27 cellular contexts compared by ENCODE assay signal in genomic region chr14:103875010-103875409, GRCh38. TPM values are rescaled to one million over a fixed set of nuclear protein-coding genes. Genes with fewer than 3 reads are reported as not detected.
"Had no signal": no experiment of that assay in that cellular context is flagged by ENCODE, and none has a peak within 500 bp of the region (broad histone marks: within the 10 kb centered on the region; RNA-seq: fewer than 3 reads in every experiment).

No MANE protein-coding gene starts in this region.

- H3K27ac ChIP-seq: ovary, right lobe of liver, thoracic aorta, vagina had no signal

- H3K4me3 ChIP-seq: ovary, right lobe of liver, thoracic aorta, vagina had no signal

- H3K27me3 ChIP-seq: ovary, right lobe of liver, vagina had no signal

- H3K9me3 Mint-ChIP-seq: activated B cell treated with CpG ODN at 0.5 μM for 24 hours; activated T-cell treated with anti-CD3 and anti-CD28 coated beads, Interleukin-2, amount 50 U/mL, for 4 hours; activated T-helper 17 cell treated with anti-CD3 and anti-CD28 coated beads, Interleukin-2, amount 50 U/mL, for 72 hours; immature natural killer cell; nephron; stimulated activated naive CD8-positive, alpha-beta T cell treated with anti-CD3 and anti-CD28 coated beads, Interleukin-15, Interleukin-2, amounts not matched to agents 100 ng/mL and 50 ng/mL, for 24 hours had no signal

- DNase-seq: activated B cell treated with CpG ODN at 0.5 μM for 24 hours; activated CD4-positive, alpha-beta T cell treated with anti-CD3 and anti-CD28 coated beads, Interleukin-2, amount 50 U/mL, for 1 hour; activated CD8-positive, alpha-beta T cell treated with anti-CD3 and anti-CD28 coated beads for 36 hours; activated gamma-delta T cell treated with Interleukin-2 at 50 U/mL for 16 hours; activated T-cell treated with anti-CD3 and anti-CD28 coated beads, Interleukin-2, amount 50 U/mL, for 4 hours; amygdala; central memory CD4-positive, alpha-beta T cell; foreskin fibroblast; head of caudate nucleus; hypothalamus; immature natural killer cell; kidney; left colon; mammary epithelial cell; ovary; right lobe of liver; stimulated activated CD4-positive, alpha-beta T cell treated with anti-CD3 and anti-CD28 coated beads, Interleukin-12 subunit alpha, Interleukin-12 subunit beta, amount 100 ng/mL, for 4 hours; stimulated activated CD4-positive, alpha-beta T cell treated with anti-CD3 and anti-CD28 coated beads, Interleukin-4, amount 100 ng/mL, for 1 hour; trophoblast cell had no signal

- H3K9me3 ChIP-seq: ovary, right lobe of liver, thoracic aorta, vagina had no signal

- H3K4me3 Mint-ChIP-seq: activated B cell treated with CpG ODN at 0.5 μM for 24 hours; activated CD8-positive, alpha-beta T cell treated with anti-CD3 and anti-CD28 coated beads for 36 hours; activated T-cell treated with anti-CD3 and anti-CD28 coated beads, Interleukin-2, amount 50 U/mL, for 4 hours; nephron; stimulated activated naive CD8-positive, alpha-beta T cell treated with anti-CD3 and anti-CD28 coated beads, Interleukin-15, Interleukin-2, amounts not matched to agents 100 ng/mL and 50 ng/mL, for 24 hours had no signal

- H3K27ac Mint-ChIP-seq: activated B cell treated with CpG ODN at 0.5 μM for 24 hours; activated CD8-positive, alpha-beta T cell treated with anti-CD3 and anti-CD28 coated beads for 36 hours; activated T-helper 17 cell treated with anti-CD3 and anti-CD28 coated beads, Interleukin-2, amount 50 U/mL, for 72 hours; nephron; progenitor cell of endocrine pancreas; stimulated activated naive CD8-positive, alpha-beta T cell treated with anti-CD3 and anti-CD28 coated beads, Interleukin-15, Interleukin-2, amounts not matched to agents 100 ng/mL and 50 ng/mL, for 24 hours had no signal

- H3K36me3 Mint-ChIP-seq: immature natural killer cell had no signal

- H3K27me3 Mint-ChIP-seq: activated B cell treated with CpG ODN at 0.5 μM for 24 hours; activated CD8-positive, alpha-beta T cell treated with anti-CD3 and anti-CD28 coated beads for 36 hours; activated T-helper 17 cell treated with anti-CD3 and anti-CD28 coated beads, Interleukin-2, amount 50 U/mL, for 72 hours; progenitor cell of endocrine pancreas; stimulated activated naive CD8-positive, alpha-beta T cell treated with anti-CD3 and anti-CD28 coated beads, Interleukin-15, Interleukin-2, amounts not matched to agents 100 ng/mL and 50 ng/mL, for 24 hours had no signal

- FAIRE-seq: kidney had no signal

- H3K36me3 ChIP-seq: ovary, right lobe of liver, thoracic aorta, vagina had no signal

- ATAC-seq: activated CD8-positive, alpha-beta T cell treated with anti-CD3 and anti-CD28 coated beads for 36 hours; activated T-cell treated with anti-CD3 and anti-CD28 coated beads, Interleukin-2, amount 50 U/mL, for 4 hours; activated T-helper 17 cell treated with anti-CD3 and anti-CD28 coated beads, Interleukin-2, amount 50 U/mL, for 72 hours; esophagus mucosa; left colon; right lobe of liver had no signal

RNA-seq across cellular contexts. Expression of gene TDRD9, which starts 53.2 kb away (rescaled TPM):
- total RNA-seq: progenitor cell of endocrine pancreas; T-helper 2 cell treated with Interferon-gamma antibody and Interleukin-4, amounts not matched to agents 100 ng/mL and 5 ng/mL, for 36 hours had no signal
